ENCODE assay signal across 27 cellular contexts in genomic region chr12:104079024-104079423, GRCh38. TPM values are rescaled to one million over a fixed set of nuclear protein-coding genes. Genes with fewer than 3 reads are reported as not detected.
"Had no signal": no experiment of that assay in that cellular context is flagged by ENCODE, and none has a peak within 500 bp of the region (broad histone marks: within the 10 kb centered on the region; RNA-seq: fewer than 3 reads in every experiment).

No MANE protein-coding gene starts in this region.

- H3K4me3 ChIP-seq: adrenal gland, ascending aorta, breast epithelium, cardiac muscle cell, coronary artery, dorsolateral prefrontal cortex, gastrocnemius medialis had no signal

- H3K36me3 ChIP-seq: breast epithelium had no signal

- H3K27me3 ChIP-seq: adrenal gland, ascending aorta, breast epithelium, cardiac muscle cell, dorsolateral prefrontal cortex, foreskin keratinocyte, gastrocnemius medialis had no signal

- ATAC-seq: activated CD4-positive, alpha-beta T cell treated with anti-CD3 and anti-CD28 coated beads for 36 hours; activated CD8-positive, alpha-beta memory T cell treated with anti-CD3 and anti-CD28 coated beads, Interleukin-2, amount 10 ng/mL, durations not matched to agents 7 days and 5 days; activated CD8-positive, alpha-beta T cell treated with anti-CD3 and anti-CD28 coated beads, Interleukin-2, amount 10 ng/mL, durations not matched to agents 7 days and 5 days; activated naive CD8-positive, alpha-beta T cell treated with anti-CD3 and anti-CD28 coated beads, Interleukin-2, amount 50 U/mL, for 24 hours; esophagus mucosa; foreskin keratinocyte; gastrocnemius medialis had no signal

- DNase-seq: activated CD4-positive, alpha-beta memory T cell treated with anti-CD3 and anti-CD28 coated beads for 36 hours; activated CD4-positive, alpha-beta T cell treated with anti-CD3 and anti-CD28 coated beads for 36 hours; activated CD4-positive, alpha-beta T cell treated with anti-CD3 and anti-CD28 coated beads, Interleukin-2, amount 10 ng/mL, durations not matched to agents 24 days and 14 days; activated CD4-positive, CD25-positive, alpha-beta regulatory T cell; activated CD4-positive, CD25-positive, alpha-beta regulatory T cell treated with anti-CD3 and anti-CD28 coated beads, Interleukin-2, amount 50 U/mL, for 72 hours; activated CD8-positive, alpha-beta memory T cell treated with anti-CD3 and anti-CD28 coated beads, Interleukin-2, amount 10 ng/mL, durations not matched to agents 7 days and 5 days; activated CD8-positive, alpha-beta memory T cell treated with anti-CD3 and anti-CD28 coated beads, Interleukin-2, amount 50 U/mL, for 4 hours; activated CD8-positive, alpha-beta T cell treated with anti-CD3 and anti-CD28 coated beads, Interleukin-2, amount 10 ng/mL, durations not matched to agents 7 days and 5 days; activated effector memory CD4-positive, alpha-beta T cell treated with anti-CD3 and anti-CD28 coated beads, Interleukin-2, amount 50 U/mL, for 16 hours; activated naive CD4-positive, alpha-beta T cell treated with anti-CD3 and anti-CD28 coated beads for 36 hours; activated naive CD8-positive, alpha-beta T cell treated with anti-CD3 and anti-CD28 coated beads for 36 hours; activated naive CD8-positive, alpha-beta T cell treated with anti-CD3 and anti-CD28 coated beads, Interleukin-2, amount 50 U/mL, for 24 hours; activated T-cell treated with anti-CD3 and anti-CD28 coated beads, Interleukin-2, amount 50 U/mL, for 1 hour; activated T-cell treated with anti-CD3 and anti-CD28 coated beads, Interleukin-2, amount 50 U/mL, for 48 hours; adrenal gland; dorsolateral prefrontal cortex; effector memory CD4-positive, alpha-beta T cell; endodermal cell; foreskin keratinocyte; gastrocnemius medialis; glutamatergic neuron; T-helper 2 cell had no signal

- H3K27ac ChIP-seq: adrenal gland, ascending aorta, breast epithelium, cardiac muscle cell, coronary artery, dorsolateral prefrontal cortex, foreskin keratinocyte, gastrocnemius medialis had no signal

- H3K9me3 ChIP-seq: ascending aorta, breast epithelium, gastrocnemius medialis had no signal

- H3K4me1 ChIP-seq: breast epithelium, foreskin keratinocyte, gastrocnemius medialis had no signal

RNA-seq across cellular contexts. Expression of gene GLT8D2, which starts 29.0 kb away (rescaled TPM):
- total RNA-seq: activated CD4-positive, alpha-beta memory T cell treated with anti-CD3 and anti-CD28 coated beads for 36 hours; activated CD4-positive, alpha-beta T cell treated with anti-CD3 and anti-CD28 coated beads, Interleukin-2, amount 10 ng/mL, durations not matched to agents 24 days and 14 days; activated CD8-positive, alpha-beta T cell treated with anti-CD3 and anti-CD28 coated beads, Interleukin-2, amount 10 ng/mL, durations not matched to agents 7 days and 5 days; activated naive CD4-positive, alpha-beta T cell treated with anti-CD3 and anti-CD28 coated beads for 36 hours had no signal
